ENCODE assay signal across 9 cellular contexts in the genomic region with DNA sequence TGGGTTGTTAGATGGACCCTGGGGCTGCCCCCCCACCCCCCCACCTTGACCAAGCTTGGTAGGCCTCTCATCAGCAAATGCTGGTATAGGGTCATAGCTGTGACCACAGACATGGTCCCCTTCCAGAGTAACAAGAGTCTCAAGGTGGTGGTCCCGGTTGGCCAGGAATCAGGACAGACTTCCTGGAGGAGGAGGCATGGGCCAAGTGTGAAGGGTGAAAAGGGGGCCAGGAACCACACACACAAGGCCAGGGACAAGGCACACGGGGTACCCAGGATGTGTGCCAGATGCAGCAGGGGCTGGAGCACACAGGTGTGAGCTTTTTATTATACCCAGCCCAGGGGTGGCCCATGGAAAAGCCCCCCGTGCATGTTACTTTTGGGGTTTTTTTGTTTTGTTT. TPM values are rescaled to one million over a fixed set of nuclear protein-coding genes. Genes with fewer than 3 reads are reported as not detected.
DNase-seq lines count a peak whose midpoint lies in the region; ATAC-seq and TF ChIP-seq lines count a peak whose summit lies in the region.
"Had no signal": no experiment of that assay in that cellular context is flagged by ENCODE, and none has a peak within 500 bp of the region (broad histone marks: within the 10 kb centered on the region; RNA-seq: fewer than 3 reads in every experiment).

No MANE protein-coding gene starts in this region.

- no peak overlapping the region for H3K14ac ChIP-seq in H9 (ENCODE audit: insufficient read depth, low read length)

- no peak overlapping the region for H3K18ac ChIP-seq in H9 (ENCODE audit: insufficient read length, low read depth, low read length)

- no peak overlapping the region for H2AFZ ChIP-seq in H9 (ENCODE audit: low read length)

- no peaks in the 10 kb centered on the region for H3K9me3 ChIP-seq in CD8-positive, alpha-beta T cell (ENCODE audit: low read length)
- H3K9me3 ChIP-seq in H9 (ENCODE audit: control insufficient read depth, low read depth, low read length): no peaks in the 10 kb centered on the region
- H3K9me3 ChIP-seq in upper lobe of right lung: no peaks in the 10 kb centered on the region
- no peaks in the 10 kb centered on the region for H3K9me3 ChIP-seq in Peyer's patch

- H3T11ph ChIP-seq in H9 (ENCODE audit: low read length): no peak overlapping the region

- TF ChIP-seq POLR2A in Peyer's patch (IDR thresholded peaks at IDR 0.05): no peak

- no CpG with 5 or more reads among the region's 3 CpGs for WGBS in H9 (ENCODE audit: extremely low coverage, insufficient read length, low lambda C conversion rate)

- H2AK5ac ChIP-seq in H9 (ENCODE audit: insufficient read length, low read length): no peak overlapping the region

- no peak overlapping the region for H2BK12ac ChIP-seq in H9 (ENCODE audit: insufficient read length, low read depth, low read length)

- H3K36me3 Mint-ChIP-seq in CD8-positive, alpha-beta T cell: peaks cover 43% of the 10 kb centered on the region
- H3K36me3 Mint-ChIP-seq in H9 (ENCODE audit: insufficient read depth in 1 of 3, low read depth in 3 of 3): peaks cover 7 to 42% (median 40%) of the 10 kb centered on the region in 3 experiments; a peak in 6 of 7 replicates
- peaks cover 38% of the 10 kb centered on the region for H3K36me3 Mint-ChIP-seq in activated CD8-positive, alpha-beta T cell treated with anti-CD3 and anti-CD28 coated beads, Interleukin-2, amount 10 ng/mL, durations not matched to agents 7 days and 5 days (ENCODE audit: low read depth)
- peaks cover 0 to 35% (median 6%) of the 10 kb centered on the region in 3 donors for H3K36me3 Mint-ChIP-seq in naive thymus-derived CD8-positive, alpha-beta T cell

- no peak overlapping the region for H3K27ac ChIP-seq in CD8-positive, alpha-beta T cell (ENCODE audit: low read depth, low read length)
- no peak overlapping the region for H3K27ac ChIP-seq in H9 (ENCODE audit: insufficient read length, low read depth, low read length)
- H3K27ac ChIP-seq in upper lobe of right lung: no peak overlapping the region
- no peak overlapping the region for H3K27ac ChIP-seq in Peyer's patch

- peaks cover 17% of the 10 kb centered on the region for H3K4me1 Mint-ChIP-seq in CD8-positive, alpha-beta T cell (ENCODE audit: low read depth)
- H3K4me1 Mint-ChIP-seq in H9: peaks cover 6 to 8% of the 10 kb centered on the region in 2 experiments
- H3K4me1 Mint-ChIP-seq in activated CD8-positive, alpha-beta T cell treated with anti-CD3 and anti-CD28 coated beads, Interleukin-2, amount 10 ng/mL, durations not matched to agents 7 days and 5 days (ENCODE audit: low read depth): peaks cover 26% of the 10 kb centered on the region
- H3K4me1 Mint-ChIP-seq in naive thymus-derived CD8-positive, alpha-beta T cell: peaks cover 14 to 22% (median 18%) of the 10 kb centered on the region in 4 donors

- H3K27me3 ChIP-seq in CD8-positive, alpha-beta T cell (ENCODE audit: insufficient read depth, low read length): no peaks in the 10 kb centered on the region
- H3K27me3 ChIP-seq in H9 (ENCODE audit: insufficient read depth, low read length) (no peaks in the 10 kb centered on the region), upper lobe of right lung (no peaks in the 10 kb centered on the region), Peyer's patch (no peaks in the 10 kb centered on the region)

- H3K4me3 ChIP-seq in CD8-positive, alpha-beta T cell (ENCODE audit: low read depth, low read length): no peak overlapping the region
- H3K4me3 ChIP-seq in upper lobe of right lung: no peak overlapping the region
- H3K4me3 ChIP-seq in Peyer's patch: no peak overlapping the region

- intact Hi-C loops in CD8-positive, alpha-beta T cell (cut with DNase I, micrococcal nuclease): no loop called here
- intact Hi-C loops in upper lobe of right lung (cut with DNase I): no loop called here

- no peak overlapping the region for H2BK15ac ChIP-seq in H9 (ENCODE audit: low read depth, low read length)

- no peak overlapping the region for H3K4ac ChIP-seq in H9 (ENCODE audit: low read depth, low read length)

- no peak overlapping the region for H2BK5ac ChIP-seq in H9 (ENCODE audit: insufficient read length, low read length)

- H3K23ac ChIP-seq in H9 (ENCODE audit: insufficient read length, low read depth, low read length): no peak overlapping the region

- no peak for TF ChIP-seq CTCF in CD8-positive, alpha-beta T cell (IDR thresholded peaks at IDR 0.05)
- TF ChIP-seq CTCF in H9 (conservative IDR thresholded peaks at IDR 0.05): no peak
- TF ChIP-seq CTCF in upper lobe of right lung (IDR thresholded peaks at IDR 0.05): no peak
- no peak for TF ChIP-seq CTCF in Peyer's patch (IDR thresholded peaks at IDR 0.05)

- ATAC-seq in CD8-positive, alpha-beta T cell: no peak
- ATAC-seq in activated CD8-positive, alpha-beta T cell treated with anti-CD3 and anti-CD28 coated beads, Interleukin-2, amount 10 ng/mL, durations not matched to agents 7 days and 5 days: no peak
- ATAC-seq in naive thymus-derived CD8-positive, alpha-beta T cell: no peak
- ATAC-seq in upper lobe of right lung: no peak

- no peaks in the 10 kb centered on the region for H3K79me2 ChIP-seq in H9 (ENCODE audit: insufficient read depth, low read length)

- POLR2A ChIA-PET in CD8-positive, alpha-beta T cell (lab: Charles Lee): no interaction called here
- POLR2A ChIA-PET in activated CD8-positive, alpha-beta T cell treated with anti-CD3 and anti-CD28 coated beads, Interleukin-2, amount 10 ng/mL, durations not matched to agents 7 days and 5 days (lab: Charles Lee): interaction anchor here (2.8 kb wide), 1 partner anchor 11 kb away, joined by 21 read pairs; a partner anchor contains a TSS
- POLR2A ChIA-PET in naive thymus-derived CD8-positive, alpha-beta T cell (lab: Charles Lee): interaction anchor here (1.1 to 2.4 kb wide), 3 partner anchors 16 to 269 kb away, joined by 3 to 14 read pairs (median 11); a partner anchor contains a TSS

- peaks cover 15% of the 10 kb centered on the region for H3K4me1 ChIP-seq in CD8-positive, alpha-beta T cell (ENCODE audit: insufficient read depth, low read length)
- no peaks in the 10 kb centered on the region; the same call in 1 of the 2 replicates for H3K4me1 ChIP-seq in H9 (ENCODE audit: insufficient read depth, low read length)
- H3K4me1 ChIP-seq in upper lobe of right lung: peaks cover 7% of the 10 kb centered on the region
- H3K4me1 ChIP-seq in Peyer's patch: peaks cover 0 to 14% (median 2%) of the 10 kb centered on the region in 4 donors

- CTCF ChIA-PET in CD8-positive, alpha-beta T cell (lab: Charles Lee): interaction anchor here (1.8 kb wide), 1 partner anchor 12 kb away, joined by 3 read pairs; no protein-coding TSS in a partner anchor
- CTCF ChIA-PET in activated CD8-positive, alpha-beta T cell treated with anti-CD3 and anti-CD28 coated beads, Interleukin-2, amount 10 ng/mL, durations not matched to agents 7 days and 5 days (lab: Charles Lee): interaction anchor here (0.8 kb wide), 1 partner anchor 31 kb away, joined by 3 read pairs; no protein-coding TSS in a partner anchor

- peak overlapping the region; percentile 66 for H3K27ac Mint-ChIP-seq in CD8-positive, alpha-beta T cell
- H3K27ac Mint-ChIP-seq in H9: no peak overlapping the region
- peak overlapping the region; percentile 72 for H3K27ac Mint-ChIP-seq in activated CD8-positive, alpha-beta T cell treated with anti-CD3 and anti-CD28 coated beads, Interleukin-2, amount 10 ng/mL, durations not matched to agents 7 days and 5 days
- peak overlapping the region in 4 of 10 donors; percentile 61 to 91 (median 72) for H3K27ac Mint-ChIP-seq in naive thymus-derived CD8-positive, alpha-beta T cell

- H3K27me3 Mint-ChIP-seq in CD8-positive, alpha-beta T cell (ENCODE audit: low read depth): no peaks in the 10 kb centered on the region
- peaks cover 1% of the 10 kb centered on the region for H3K27me3 Mint-ChIP-seq in H9 (ENCODE audit: low read depth)
- H3K27me3 Mint-ChIP-seq in activated CD8-positive, alpha-beta T cell treated with anti-CD3 and anti-CD28 coated beads, Interleukin-2, amount 10 ng/mL, durations not matched to agents 7 days and 5 days (ENCODE audit: low read depth): no peaks in the 10 kb centered on the region
- no peaks in the 10 kb centered on the region for H3K27me3 Mint-ChIP-seq in naive thymus-derived CD8-positive, alpha-beta T cell

- H4K91ac ChIP-seq in H9 (ENCODE audit: insufficient read length, low read depth, low read length): no peak overlapping the region

- H2BK120ac ChIP-seq in H9 (ENCODE audit: low read depth, low read length, poor library complexity, severe bottlenecking): no peak overlapping the region

- no peaks in the 10 kb centered on the region for H3K79me1 ChIP-seq in H9 (ENCODE audit: insufficient read depth, low read depth, low read length, poor library complexity, severe bottlenecking)

- no peak overlapping the region for H3K4me2 ChIP-seq in H9 (ENCODE audit: insufficient read depth, insufficient read length, low read length)

- no peak overlapping the region for H3K56ac ChIP-seq in H9 (ENCODE audit: insufficient read length, low read depth, low read length)

- no peak overlapping the region for H3K9ac ChIP-seq in H9 (ENCODE audit: extremely low read depth, insufficient read length, low read length)

- H3K9me3 Mint-ChIP-seq in CD8-positive, alpha-beta T cell: no peaks in the 10 kb centered on the region
- H3K9me3 Mint-ChIP-seq in H9: no peaks in the 10 kb centered on the region
- no peaks in the 10 kb centered on the region for H3K9me3 Mint-ChIP-seq in activated CD8-positive, alpha-beta T cell treated with anti-CD3 and anti-CD28 coated beads, Interleukin-2, amount 10 ng/mL, durations not matched to agents 7 days and 5 days (ENCODE audit: insufficient read depth)
- no peaks in the 10 kb centered on the region for H3K9me3 Mint-ChIP-seq in naive thymus-derived CD8-positive, alpha-beta T cell

- DNase-seq in CD8-positive, alpha-beta T cell: no peak
- DNase-seq in H9 (no peak), upper lobe of right lung (no peak), Peyer's patch (no peak), NCI-H524 (lab: John Stamatoyannopoulos, UW) (no peak)
- DNase-seq in activated CD8-positive, alpha-beta T cell treated with anti-CD3 and anti-CD28 coated beads, Interleukin-2, amount 10 ng/mL, durations not matched to agents 7 days and 5 days: no peak
- DNase-seq in naive thymus-derived CD8-positive, alpha-beta T cell: no peak
- DNase-seq: NCI-H446, substantia nigra had no signal

- no peak overlapping the region for H2BK20ac ChIP-seq in H9 (ENCODE audit: low read depth, low read length, poor library complexity, severe bottlenecking)

- no peaks in the 10 kb centered on the region for H4K20me1 ChIP-seq in H9 (ENCODE audit: control insufficient read depth, insufficient read depth, insufficient read length)

- H3K4me3 Mint-ChIP-seq in CD8-positive, alpha-beta T cell: peak overlapping the region; percentile 77
- peak overlapping the region; percentile 34 to 69; a peak in 2 of 5 replicates for H3K4me3 Mint-ChIP-seq in H9
- peak overlapping the region; percentile 71 for H3K4me3 Mint-ChIP-seq in activated CD8-positive, alpha-beta T cell treated with anti-CD3 and anti-CD28 coated beads, Interleukin-2, amount 10 ng/mL, durations not matched to agents 7 days and 5 days
- peak overlapping the region in 9 of 10 donors; percentile 40 to 88 (median 83) for H3K4me3 Mint-ChIP-seq in naive thymus-derived CD8-positive, alpha-beta T cell

- H4K5ac ChIP-seq in H9 (ENCODE audit: insufficient read length, low read depth, low read length): no peak overlapping the region

- peaks cover 4% of the 10 kb centered on the region for H3K23me2 ChIP-seq in H9 (ENCODE audit: insufficient read length, low read depth, low read length, poor library complexity, severe bottlenecking)

- no peak overlapping the region for H4K8ac ChIP-seq in H9 (replicated peaks; ENCODE audit: insufficient read length, low read depth, low read length)

- H3K36me3 ChIP-seq in CD8-positive, alpha-beta T cell (ENCODE audit: insufficient read depth, low read length): peaks cover 7% of the 10 kb centered on the region
- H3K36me3 ChIP-seq in upper lobe of right lung (peaks cover 48% of the 10 kb centered on the region), Peyer's patch (peaks cover 0 to 55% (median 0%) of the 10 kb centered on the region in 3 donors)

RNA-seq across cellular contexts. Expression of a gene that starts 1.0 kb away (rescaled TPM):
- total RNA-seq in CD8-positive, alpha-beta T cell: 10 to 100 TPM; 14.3 to 14.8 TPM
- total RNA-seq in H9 (2021): 17.2 and 19.5 TPM in 2 replicates
- total RNA-seq in activated CD8-positive, alpha-beta T cell treated with anti-CD3 and anti-CD28 coated beads, Interleukin-2, amount 10 ng/mL, durations not matched to agents 7 days and 5 days: 10 to 100 TPM; 47.8 to 50.6 TPM
- total RNA-seq in naive thymus-derived CD8-positive, alpha-beta T cell: 10 to 100 TPM; 83.3 to 85.1 TPM
- 10 to 100 TPM in 2 of 3 donors, 1 to 10 TPM in 1; 6.4 to 15.5 (median 11.6) TPM for polyA plus RNA-seq in naive thymus-derived CD8-positive, alpha-beta T cell
- 32.6 TPM for total RNA-seq in upper lobe of right lung
- total RNA-seq in Peyer's patch: 100 to 1,000 TPM in 2 of 4 donors, 10 to 100 TPM in 2; 59.2 to 126 (median 95.7) TPM

RNA-seq across cellular contexts. Expression of a gene that starts 11.0 kb away (rescaled TPM):
- total RNA-seq in CD8-positive, alpha-beta T cell: 100 to 1,000 TPM; 116 TPM
- total RNA-seq in H9 (2021) (127 and 129 TPM in 2 replicates), upper lobe of right lung (77.8 TPM), Peyer's patch (100 to 1,000 TPM in 1 of 4 donors, 10 to 100 TPM in 3; 71.3 to 148 (median 84.3) TPM)
- total RNA-seq in activated CD8-positive, alpha-beta T cell treated with anti-CD3 and anti-CD28 coated beads, Interleukin-2, amount 10 ng/mL, durations not matched to agents 7 days and 5 days: 100 to 1,000 TPM; 112 to 114 TPM
- 10 to 100 TPM; 74.1 to 80.0 TPM for total RNA-seq in naive thymus-derived CD8-positive, alpha-beta T cell
- polyA plus RNA-seq in naive thymus-derived CD8-positive, alpha-beta T cell: 100 to 1,000 TPM; 248 to 324 (median 278) TPM

RNA-seq across cellular contexts. Expression of a gene that starts 31.9 kb away (rescaled TPM):
- 1 to 10 TPM; 4.1 to 5.0 TPM for total RNA-seq in CD8-positive, alpha-beta T cell
- total RNA-seq in H9 (2021) (50.7 and 53.1 TPM in 2 replicates), upper lobe of right lung (10.6 TPM), Peyer's patch (1 to 10 TPM; 1.6 to 9.1 (median 5.8) TPM)
- total RNA-seq in activated CD8-positive, alpha-beta T cell treated with anti-CD3 and anti-CD28 coated beads, Interleukin-2, amount 10 ng/mL, durations not matched to agents 7 days and 5 days: 1 to 10 TPM; 8.4 to 9.5 TPM
- 1 to 10 TPM; 7.8 to 8.1 TPM for total RNA-seq in naive thymus-derived CD8-positive, alpha-beta T cell
- polyA plus RNA-seq in naive thymus-derived CD8-positive, alpha-beta T cell: 1 to 10 TPM in 2 of 3 donors, under 1 TPM in 1; 0.30 to 1.5 (median 1.1) TPM

Comparison
In these comparisons a context has a peak if more than half of its experiments do, and no peak if none do; other contexts are left out.
1. H3K27ac Mint-ChIP-seq: peak in CD8-positive, alpha-beta T cell (single experiment) and activated CD8-positive, alpha-beta T cell treated with anti-CD3 and anti-CD28 coated beads, Interleukin-2, amount 10 ng/mL, durations not matched to agents 7 days and 5 days (single experiment); none in H9 (0 of 3).
2. Peak in every context shown above with its lines, with median percentiles within 50 percentile points of each other: H3K4me3 Mint-ChIP-seq.